Comparison of ENCODE assay signal across 1 cellular context in the genomic region with DNA sequence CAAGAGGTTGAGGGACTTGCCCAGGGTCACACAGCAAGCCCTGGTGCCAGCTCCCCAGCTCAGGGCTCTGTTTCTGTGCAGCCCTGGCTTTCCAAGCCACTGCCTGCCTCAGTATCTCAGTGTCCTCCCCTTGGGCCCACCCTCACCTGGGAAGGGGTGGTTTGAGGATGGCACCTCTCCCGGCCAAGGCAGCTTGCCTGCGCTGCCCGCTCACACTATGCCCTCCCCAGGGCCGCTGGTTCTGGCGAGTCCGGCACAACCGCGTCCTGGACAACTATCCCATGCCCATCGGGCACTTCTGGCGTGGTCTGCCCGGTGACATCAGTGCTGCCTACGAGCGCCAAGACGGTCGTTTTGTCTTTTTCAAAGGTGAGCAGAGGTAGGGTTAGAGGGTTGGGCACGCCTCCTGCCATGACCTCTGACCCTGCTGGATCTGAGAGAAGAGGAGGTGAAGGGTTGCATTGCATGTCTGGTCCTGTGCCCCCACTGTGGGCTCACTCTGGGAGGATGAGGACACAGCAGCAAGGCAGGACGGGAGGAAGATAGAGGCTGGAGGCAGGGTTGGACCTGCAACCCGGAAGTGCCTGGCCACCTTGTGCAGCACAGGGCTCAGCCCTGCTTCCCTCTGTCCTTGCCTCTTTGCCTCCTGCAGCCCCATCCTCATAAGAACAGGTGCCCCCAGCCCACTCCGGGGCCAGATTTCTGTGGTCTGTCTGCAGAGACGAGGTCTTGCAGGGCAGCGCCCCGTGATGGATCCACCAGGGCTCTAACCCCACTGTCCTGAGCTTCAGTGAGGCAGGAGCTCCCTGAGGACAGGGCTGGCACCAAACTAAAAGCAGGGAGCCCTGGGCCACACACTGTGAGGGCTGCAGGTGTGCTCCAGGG.
TF ChIP-seq lines count a peak whose summit lies in the region.

No MANE protein-coding gene starts in this region.

TF ChIP-seq in HepG2, 621 proteins besides CTCF, POLR2A, EP300 and RAD21:
- TF ChIP-seq FOXA3 (CRISPR knock-in tag; IDR thresholded peaks at IDR 0.05) (no peak), NRL (CRISPR knock-in tag; IDR thresholded peaks at IDR 0.05; ENCODE audit: borderline replicate concordance) (0 out of 2 replicates have a peak, but pooled peaks have one; percentile 46), ZNF430 (CRISPR knock-in tag; IDR thresholded peaks at IDR 0.05) (no peak), TAF1 (CRISPR knock-in tag; IDR thresholded peaks at IDR 0.05) (no peak), RBM22 (optimal IDR thresholded peaks at IDR 0.05; ENCODE audit: low read length) (peak; percentile 71), PCBP1 (IDR thresholded peaks at IDR 0.05; ENCODE audit: borderline replicate concordance, low read depth, low read length) (no peak), HNRNPLL (IDR thresholded peaks at IDR 0.05; ENCODE audit: low read depth, low read length, poor library complexity, severe bottlenecking) (peak; percentile 18)
- TF ChIP-seq, protein P1, sequence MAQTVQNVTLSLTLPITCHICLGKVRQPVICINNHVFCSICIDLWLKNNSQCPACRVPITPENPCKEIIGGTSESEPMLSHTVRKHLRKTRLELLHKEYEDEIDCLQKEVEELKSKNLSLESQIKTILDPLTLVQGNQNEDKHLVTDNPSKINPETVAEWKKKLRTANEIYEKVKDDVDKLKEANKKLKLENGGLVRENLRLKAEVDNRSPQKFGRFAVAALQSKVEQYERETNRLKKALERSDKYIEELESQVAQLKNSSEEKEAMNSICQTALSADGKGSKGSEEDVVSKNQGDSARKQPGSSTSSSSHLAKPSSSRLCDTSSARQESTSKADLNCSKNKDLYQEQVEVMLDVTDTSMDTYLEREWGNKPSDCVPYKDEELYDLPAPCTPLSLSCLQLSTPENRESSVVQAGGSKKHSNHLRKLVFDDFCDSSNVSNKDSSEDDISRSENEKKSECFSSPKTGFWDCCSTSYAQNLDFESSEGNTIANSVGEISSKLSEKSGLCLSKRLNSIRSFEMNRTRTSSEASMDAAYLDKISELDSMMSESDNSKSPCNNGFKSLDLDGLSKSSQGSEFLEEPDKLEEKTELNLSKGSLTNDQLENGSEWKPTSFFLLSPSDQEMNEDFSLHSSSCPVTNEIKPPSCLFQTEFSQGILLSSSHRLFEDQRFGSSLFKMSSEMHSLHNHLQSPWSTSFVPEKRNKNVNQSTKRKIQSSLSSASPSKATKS (CRISPR knock-in tag; IDR thresholded peaks at IDR 0.05): no peak
